In genomic region chr1:166141969-166142368, GRCh38 we compare ENCODE assay signal across 27 cellular contexts.
"Had no signal": no experiment of that assay in that cellular context is flagged by ENCODE, and none has a peak within 500 bp of the region (broad histone marks: within the 10 kb centered on the region; RNA-seq: fewer than 3 reads in every experiment).

No MANE protein-coding gene starts in this region.

- H3K36me3 ChIP-seq: SJCRH30 had no signal

- H3K27me3 Mint-ChIP-seq: activated naive CD8-positive, alpha-beta T cell had no signal

- H3K36me3 Mint-ChIP-seq: activated CD4-positive, alpha-beta memory T cell treated with anti-CD3 and anti-CD28 coated beads for 36 hours; activated naive CD8-positive, alpha-beta T cell; brain had no signal

- H3K9me3 ChIP-seq: SJCRH30 had no signal

- DNase-seq: activated CD4-positive, alpha-beta memory T cell treated with anti-CD3 and anti-CD28 coated beads for 36 hours; activated CD4-positive, alpha-beta T cell treated with anti-CD3 and anti-CD28 coated beads, Interleukin-2, amount 10 ng/mL, durations not matched to agents 7 days and 5 days; activated CD4-positive, CD25-positive, alpha-beta regulatory T cell; activated CD8-positive, alpha-beta memory T cell treated with anti-CD3 and anti-CD28 coated beads for 24 hours; activated effector memory CD4-positive, alpha-beta T cell treated with anti-CD3 and anti-CD28 coated beads, Interleukin-2, amount 50 U/mL, for 16 hours; activated naive CD4-positive, alpha-beta T cell treated with anti-CD3 and anti-CD28 coated beads for 36 hours; activated T-cell treated with anti-CD3 and anti-CD28 coated beads, Interleukin-2, amount 50 U/mL, for 4 hours; amygdala; cerebellar nuclear complex; Karpas-422; MM.1S; NCI-H1105; NCI-H1436; NCI-H1694 treated with DMSO at 0.1 percent for 48 hours; NCI-H2081 treated with DMSO at 0.1 percent for 48 hours; NCI-H446; NCI-H524; NCI-H774; OCI-M1; Right ventricle myocardium superior; RPMI8226; SJCRH30; T-helper 17 cell; T-helper 9 cell had no signal

- ATAC-seq: activated T-cell treated with anti-CD3 and anti-CD28 coated beads, Interleukin-2, amount 50 U/mL, for 4 hours; Panc1; T-helper 17 cell had no signal

- H3K27ac ChIP-seq: SJCRH30 had no signal

- H3K9me3 Mint-ChIP-seq: activated CD4-positive, alpha-beta memory T cell treated with anti-CD3 and anti-CD28 coated beads for 36 hours; activated CD4-positive, alpha-beta T cell treated with anti-CD3 and anti-CD28 coated beads, Interleukin-2, amount 10 ng/mL, durations not matched to agents 7 days and 5 days; activated naive CD4-positive, alpha-beta T cell treated with anti-CD3 and anti-CD28 coated beads for 36 hours; activated T-cell treated with anti-CD3 and anti-CD28 coated beads, Interleukin-2, amount 50 U/mL, for 4 hours; brain had no signal

- H3K27ac Mint-ChIP-seq: activated CD4-positive, alpha-beta memory T cell treated with anti-CD3 and anti-CD28 coated beads for 36 hours; activated CD4-positive, alpha-beta T cell treated with anti-CD3 and anti-CD28 coated beads, Interleukin-2, amount 10 ng/mL, durations not matched to agents 7 days and 5 days; activated naive CD4-positive, alpha-beta T cell treated with anti-CD3 and anti-CD28 coated beads for 36 hours; activated naive CD8-positive, alpha-beta T cell; brain; T-helper 17 cell had no signal

- H3K4me1 ChIP-seq: SJCRH30 had no signal

- H3K4me3 ChIP-seq: SJCRH30 had no signal

- H3K27me3 ChIP-seq: SJCRH30 had no signal

- H3K4me1 Mint-ChIP-seq: activated CD4-positive, alpha-beta T cell treated with anti-CD3 and anti-CD28 coated beads, Interleukin-2, amount 10 ng/mL, durations not matched to agents 7 days and 5 days; brain; T-helper 17 cell had no signal

- H3K4me3 Mint-ChIP-seq: activated CD4-positive, alpha-beta memory T cell treated with anti-CD3 and anti-CD28 coated beads for 36 hours; activated CD4-positive, alpha-beta T cell treated with anti-CD3 and anti-CD28 coated beads, Interleukin-2, amount 10 ng/mL, durations not matched to agents 7 days and 5 days; activated naive CD4-positive, alpha-beta T cell treated with anti-CD3 and anti-CD28 coated beads for 36 hours; activated naive CD8-positive, alpha-beta T cell; activated T-cell treated with anti-CD3 and anti-CD28 coated beads, Interleukin-2, amount 50 U/mL, for 4 hours; brain; T-helper 17 cell had no signal
